ENCODE assay signal across 17 cellular contexts in the genomic region with DNA sequence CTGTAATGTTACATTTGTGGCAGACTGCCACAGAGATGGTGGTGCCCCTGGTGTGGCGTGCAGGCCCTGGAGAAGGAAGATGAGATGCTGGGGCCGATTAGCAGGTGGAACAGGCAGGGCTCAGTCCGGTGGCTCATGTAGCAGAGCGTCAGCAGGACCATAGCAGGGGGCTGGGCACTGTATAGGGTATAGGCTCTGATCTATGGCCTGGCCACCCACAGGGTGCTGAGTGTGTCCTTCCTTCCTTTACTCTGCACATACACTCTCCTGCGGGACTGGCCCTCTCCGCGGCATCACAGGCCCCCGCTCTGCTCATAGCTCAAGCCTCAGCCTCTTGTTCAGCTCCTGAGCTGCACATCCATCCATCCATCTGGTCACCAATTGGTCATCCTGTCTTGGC.
"Had no signal": no experiment of that assay in that cellular context is flagged by ENCODE, and none has a peak within 500 bp of the region (broad histone marks: within the 10 kb centered on the region; RNA-seq: fewer than 3 reads in every experiment).

No MANE protein-coding gene starts in this region.

- H3K27me3 ChIP-seq: left lung, spleen, suprapubic skin, thyroid gland, uterus had no signal

- H3K36me3 ChIP-seq: left lung, lower lobe of right lung, spleen, suprapubic skin, thyroid gland, uterus had no signal

- H3K9me3 ChIP-seq: left lung, lower lobe of right lung, spleen, suprapubic skin, thyroid gland, uterus had no signal

- H3K9me3 Mint-ChIP-seq: naive thymus-derived CD4-positive, alpha-beta T cell; type B pancreatic cell had no signal

- H3K4me3 Mint-ChIP-seq: immature natural killer cell; naive thymus-derived CD4-positive, alpha-beta T cell; type B pancreatic cell had no signal

- H3K27ac ChIP-seq: foreskin keratinocyte, left lung, lower lobe of right lung, spleen, suprapubic skin, thyroid gland, uterus had no signal

- H3K4me1 ChIP-seq: foreskin keratinocyte, left lung, lower lobe of right lung, spleen, suprapubic skin, thyroid gland, uterus had no signal

- ATAC-seq: foreskin keratinocyte; naive thymus-derived CD4-positive, alpha-beta T cell; sciatic nerve had no signal

- H3K4me1 Mint-ChIP-seq: immature natural killer cell; naive thymus-derived CD4-positive, alpha-beta T cell had no signal

- H3K36me3 Mint-ChIP-seq: immature natural killer cell; naive thymus-derived CD4-positive, alpha-beta T cell; type B pancreatic cell had no signal

- H3K4me3 ChIP-seq: left lung, lower lobe of right lung, spleen, suprapubic skin, thyroid gland, uterus had no signal

- H3K27ac Mint-ChIP-seq: immature natural killer cell; naive thymus-derived CD4-positive, alpha-beta T cell; type B pancreatic cell had no signal

- DNase-seq: dermis blood vessel endothelial cell; foreskin keratinocyte; immature natural killer cell; left lung; lower lobe of right lung; mesenchymal stem cell; naive thymus-derived CD4-positive, alpha-beta T cell; spleen; stimulated activated CD4-positive, alpha-beta T cell treated with anti-CD3 and anti-CD28 coated beads, Interleukin-15, amount 100 ng/mL, for 24 hours; stimulated activated CD4-positive, alpha-beta T cell treated with anti-CD3 and anti-CD28 coated beads, Interleukin-1b, Interleukin-23, amount 100 ng/mL, for 48 hours; stimulated activated CD4-positive, alpha-beta T cell treated with anti-CD3 and anti-CD28 coated beads, Interleukin-4, amount 100 ng/mL, for 24 hours; stimulated activated naive CD4-positive, alpha-beta T cell; thyroid gland; uterus had no signal
